8 cellular contexts compared by ENCODE assay signal in the genomic region with DNA sequence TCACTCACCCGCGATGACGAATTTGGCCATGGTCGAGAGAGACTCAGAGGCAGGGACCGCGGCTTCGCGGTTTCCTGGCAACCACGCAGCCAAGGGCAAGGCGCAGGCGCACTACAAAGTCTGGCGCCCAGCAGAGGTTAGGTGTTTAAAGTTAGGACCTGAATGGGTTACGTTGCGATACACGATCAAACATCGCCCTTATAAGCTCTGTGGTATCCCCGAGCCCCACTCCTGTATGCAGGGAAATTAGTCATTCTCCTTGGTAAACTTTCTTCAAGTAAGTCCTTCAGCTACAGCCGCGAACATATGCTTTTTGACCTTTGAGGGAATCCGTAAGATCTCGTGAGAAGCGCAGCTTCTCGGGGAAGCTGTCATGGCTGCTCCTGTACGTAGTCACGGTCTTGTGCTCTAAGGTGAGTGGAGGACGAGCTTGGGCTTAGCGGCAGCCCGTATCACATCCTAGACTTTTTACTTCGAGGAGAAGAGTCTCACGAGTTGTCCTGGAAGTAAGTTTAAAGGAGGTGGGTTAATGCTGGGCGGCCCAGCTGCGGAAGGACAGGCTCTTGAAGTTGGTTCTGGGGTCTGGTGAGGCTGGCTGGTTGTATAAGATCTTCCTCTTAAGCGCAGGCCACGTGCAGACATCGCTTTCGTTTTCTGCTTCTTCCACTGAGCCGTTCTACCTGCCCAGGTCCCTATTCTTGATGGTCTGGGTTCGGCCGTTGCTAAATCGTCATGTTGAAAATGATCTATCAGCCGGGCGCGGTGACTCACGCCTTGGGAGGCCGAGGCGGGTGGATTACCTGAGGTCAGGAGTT.
DNase-seq lines count a peak whose midpoint lies in the region; ATAC-seq and TF ChIP-seq lines count a peak whose summit lies in the region.

FASTKD2 (plus strand) TSS at position 365 of the 815 bp plus-strand sequence. CDS start 1,088 bp downstream, outside the sequence.
MDH1B (minus strand) TSS at position 87 of the 815 bp plus-strand sequence; CDS start at position 30, 57 bp downstream.

- peak; percentile 81 for TF ChIP-seq POLR2A in GM18505 (IDR thresholded peaks at IDR 0.05; ENCODE audit: borderline replicate concordance, extremely low read depth, insufficient read depth, insufficient read length)

- DNase-seq in NCI-H2029 (lab: John Stamatoyannopoulos, UW) (peak; percentile 79), T-helper 9 cell (peak; percentile 67), astrocyte of the hippocampus (ENCODE audit: low read depth, low spot score) (peak; percentile 97), hypothalamus (lab: John Stamatoyannopoulos, UW) (peak; percentile 37 to 97 (median 77)), retina (peak; percentile 97), NCI-H128 (lab: John Stamatoyannopoulos, UW; ENCODE audit: unreplicated experiment) (no peak)

- ATAC-seq in GM18505 (IDR thresholded peaks at IDR 0.05; ENCODE audit: unreplicated experiment) (peak; percentile 92), HG02973 (IDR thresholded peaks at IDR 0.05; ENCODE audit: unreplicated experiment) (peak; percentile 89)
